In genomic region chr20:44884907-44885391, GRCh38 we compare ENCODE assay signal across 1 cellular context.
TF ChIP-seq lines count a peak whose summit lies in the region.

No MANE protein-coding gene starts in this region.

TF ChIP-seq in HepG2, 621 proteins besides CTCF, POLR2A, EP300 and RAD21 (continued from another document and continues in another):
- TF ChIP-seq SNAI1 (CRISPR knock-in tag; IDR thresholded peaks at IDR 0.05; ENCODE audit: borderline replicate concordance) (0 out of 2 replicates have a peak, but pooled peaks have one; percentile 27), ZNF616 (CRISPR knock-in tag; IDR thresholded peaks at IDR 0.05; ENCODE audit: low read depth) (no peak), ZNF513 (CRISPR knock-in tag; conservative IDR thresholded peaks at IDR 0.05) (no peak), SNAPC2 (CRISPR knock-in tag; IDR thresholded peaks at IDR 0.05) (no peak; the same call in 1 of the 2 replicates), TBX2 (CRISPR knock-in tag; IDR thresholded peaks at IDR 0.05; ENCODE audit: borderline replicate concordance) (no peak), HCFC1 (IDR thresholded peaks at IDR 0.05; ENCODE audit: low read depth, low read length) (no peak), ZBTB39 (CRISPR knock-in tag; IDR thresholded peaks at IDR 0.05) (no peak), MEIS2 (CRISPR knock-in tag; IDR thresholded peaks at IDR 0.05) (no peak), FOXO1 (CRISPR knock-in tag; IDR thresholded peaks at IDR 0.05) (no peak; the same call in 1 of the 2 replicates), RBFOX2 (IDR thresholded peaks at IDR 0.05; ENCODE audit: low read depth, low read length) (no peak), HMG20A (CRISPR knock-in tag; IDR thresholded peaks at IDR 0.05; ENCODE audit: borderline replicate concordance) (0 out of 2 replicates have a peak, but pooled peaks have one; percentile 12), TBL1XR1 (IDR thresholded peaks at IDR 0.05; ENCODE audit: borderline replicate concordance, low read length, partially characterized antibody) (no peak), CBX5 (CRISPR knock-in tag; IDR thresholded peaks at IDR 0.05; ENCODE audit: borderline replicate concordance) (peak; percentile 11; the same call in 1 of the 2 replicates), CBX1 (IDR thresholded peaks at IDR 0.05; ENCODE audit: low read depth) (no peak), ZNF446 (CRISPR knock-in tag; IDR thresholded peaks at IDR 0.05) (0 out of 2 replicates have a peak, but pooled peaks have one; percentile 57), PAXIP1 (CRISPR knock-in tag; conservative IDR thresholded peaks at IDR 0.05) (no peak), KLF16 (CRISPR knock-in tag; IDR thresholded peaks at IDR 0.05) (no peak), TEAD3 (CRISPR knock-in tag; optimal IDR thresholded peaks at IDR 0.05; ENCODE audit: borderline replicate concordance) (no peak), ZBTB26 (CRISPR knock-in tag; IDR thresholded peaks at IDR 0.05; ENCODE audit: borderline replicate concordance) (no peak), ZNF256 (CRISPR knock-in tag; conservative IDR thresholded peaks at IDR 0.05) (no peak), MAX (IDR thresholded peaks at IDR 0.05) (no peak), TSC22D2 (CRISPR knock-in tag; IDR thresholded peaks at IDR 0.05; ENCODE audit: borderline replicate concordance) (no peak), AHR (CRISPR knock-in tag; IDR thresholded peaks at IDR 0.05) (0 out of 2 replicates have a peak, but pooled peaks have one; percentile 16), EEA1 (CRISPR knock-in tag; IDR thresholded peaks at IDR 0.05; ENCODE audit: borderline replicate concordance) (0 out of 2 replicates have a peak, but pooled peaks have one; percentile 40), CHCHD3 (CRISPR knock-in tag; IDR thresholded peaks at IDR 0.05) (no peak), SPEN (CRISPR knock-in tag; IDR thresholded peaks at IDR 0.05; ENCODE audit: low read depth) (no peak), YY1 (IDR thresholded peaks at IDR 0.05; ENCODE audit: insufficient read depth, insufficient replicate concordance, low read depth, low read length) (no peak), JDP2 (CRISPR knock-in tag; IDR thresholded peaks at IDR 0.05; ENCODE audit: borderline replicate concordance) (no peak), ZFAT (CRISPR knock-in tag; conservative IDR thresholded peaks at IDR 0.05) (no peak), TIGD3 (CRISPR knock-in tag; IDR thresholded peaks at IDR 0.05; ENCODE audit: borderline replicate concordance) (no peak)
- TF ChIP-seq, protein P1, sequence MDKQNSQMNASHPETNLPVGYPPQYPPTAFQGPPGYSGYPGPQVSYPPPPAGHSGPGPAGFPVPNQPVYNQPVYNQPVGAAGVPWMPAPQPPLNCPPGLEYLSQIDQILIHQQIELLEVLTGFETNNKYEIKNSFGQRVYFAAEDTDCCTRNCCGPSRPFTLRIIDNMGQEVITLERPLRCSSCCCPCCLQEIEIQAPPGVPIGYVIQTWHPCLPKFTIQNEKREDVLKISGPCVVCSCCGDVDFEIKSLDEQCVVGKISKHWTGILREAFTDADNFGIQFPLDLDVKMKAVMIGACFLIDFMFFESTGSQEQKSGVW (CRISPR knock-in tag; IDR thresholded peaks at IDR 0.05; ENCODE audit: borderline replicate concordance): no peak
- TF ChIP-seq, protein P2, sequence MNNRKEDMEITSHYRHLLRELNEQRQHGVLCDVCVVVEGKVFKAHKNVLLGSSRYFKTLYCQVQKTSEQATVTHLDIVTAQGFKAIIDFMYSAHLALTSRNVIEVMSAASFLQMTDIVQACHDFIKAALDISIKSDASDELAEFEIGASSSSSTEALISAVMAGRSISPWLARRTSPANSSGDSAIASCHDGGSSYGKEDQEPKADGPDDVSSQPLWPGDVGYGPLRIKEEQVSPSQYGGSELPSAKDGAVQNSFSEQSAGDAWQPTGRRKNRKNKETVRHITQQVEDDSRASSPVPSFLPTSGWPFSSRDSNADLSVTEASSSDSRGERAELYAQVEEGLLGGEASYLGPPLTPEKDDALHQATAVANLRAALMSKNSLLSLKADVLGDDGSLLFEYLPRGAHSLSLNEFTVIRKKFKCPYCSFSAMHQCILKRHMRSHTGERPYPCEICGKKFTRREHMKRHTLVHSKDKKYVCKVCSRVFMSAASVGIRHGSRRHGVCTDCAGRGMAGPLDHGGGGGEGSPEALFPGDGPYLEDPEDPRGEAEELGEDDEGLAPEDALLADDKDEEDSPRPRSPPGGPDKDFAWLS (CRISPR knock-in tag; IDR thresholded peaks at IDR 0.05; ENCODE audit: borderline replicate concordance): no peak
- TF ChIP-seq, protein P3, sequence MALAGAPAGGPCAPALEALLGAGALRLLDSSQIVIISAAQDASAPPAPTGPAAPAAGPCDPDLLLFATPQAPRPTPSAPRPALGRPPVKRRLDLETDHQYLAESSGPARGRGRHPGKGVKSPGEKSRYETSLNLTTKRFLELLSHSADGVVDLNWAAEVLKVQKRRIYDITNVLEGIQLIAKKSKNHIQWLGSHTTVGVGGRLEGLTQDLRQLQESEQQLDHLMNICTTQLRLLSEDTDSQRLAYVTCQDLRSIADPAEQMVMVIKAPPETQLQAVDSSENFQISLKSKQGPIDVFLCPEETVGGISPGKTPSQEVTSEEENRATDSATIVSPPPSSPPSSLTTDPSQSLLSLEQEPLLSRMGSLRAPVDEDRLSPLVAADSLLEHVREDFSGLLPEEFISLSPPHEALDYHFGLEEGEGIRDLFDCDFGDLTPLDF (CRISPR knock-in tag; IDR thresholded peaks at IDR 0.05): no peak
- TF ChIP-seq, protein P4, sequence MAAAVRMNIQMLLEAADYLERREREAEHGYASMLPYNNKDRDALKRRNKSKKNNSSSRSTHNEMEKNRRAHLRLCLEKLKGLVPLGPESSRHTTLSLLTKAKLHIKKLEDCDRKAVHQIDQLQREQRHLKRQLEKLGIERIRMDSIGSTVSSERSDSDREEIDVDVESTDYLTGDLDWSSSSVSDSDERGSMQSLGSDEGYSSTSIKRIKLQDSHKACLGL (CRISPR knock-in tag; IDR thresholded peaks at IDR 0.05): peak; percentile 16; the same call in 1 of the 2 replicates
- TF ChIP-seq, protein P5, sequence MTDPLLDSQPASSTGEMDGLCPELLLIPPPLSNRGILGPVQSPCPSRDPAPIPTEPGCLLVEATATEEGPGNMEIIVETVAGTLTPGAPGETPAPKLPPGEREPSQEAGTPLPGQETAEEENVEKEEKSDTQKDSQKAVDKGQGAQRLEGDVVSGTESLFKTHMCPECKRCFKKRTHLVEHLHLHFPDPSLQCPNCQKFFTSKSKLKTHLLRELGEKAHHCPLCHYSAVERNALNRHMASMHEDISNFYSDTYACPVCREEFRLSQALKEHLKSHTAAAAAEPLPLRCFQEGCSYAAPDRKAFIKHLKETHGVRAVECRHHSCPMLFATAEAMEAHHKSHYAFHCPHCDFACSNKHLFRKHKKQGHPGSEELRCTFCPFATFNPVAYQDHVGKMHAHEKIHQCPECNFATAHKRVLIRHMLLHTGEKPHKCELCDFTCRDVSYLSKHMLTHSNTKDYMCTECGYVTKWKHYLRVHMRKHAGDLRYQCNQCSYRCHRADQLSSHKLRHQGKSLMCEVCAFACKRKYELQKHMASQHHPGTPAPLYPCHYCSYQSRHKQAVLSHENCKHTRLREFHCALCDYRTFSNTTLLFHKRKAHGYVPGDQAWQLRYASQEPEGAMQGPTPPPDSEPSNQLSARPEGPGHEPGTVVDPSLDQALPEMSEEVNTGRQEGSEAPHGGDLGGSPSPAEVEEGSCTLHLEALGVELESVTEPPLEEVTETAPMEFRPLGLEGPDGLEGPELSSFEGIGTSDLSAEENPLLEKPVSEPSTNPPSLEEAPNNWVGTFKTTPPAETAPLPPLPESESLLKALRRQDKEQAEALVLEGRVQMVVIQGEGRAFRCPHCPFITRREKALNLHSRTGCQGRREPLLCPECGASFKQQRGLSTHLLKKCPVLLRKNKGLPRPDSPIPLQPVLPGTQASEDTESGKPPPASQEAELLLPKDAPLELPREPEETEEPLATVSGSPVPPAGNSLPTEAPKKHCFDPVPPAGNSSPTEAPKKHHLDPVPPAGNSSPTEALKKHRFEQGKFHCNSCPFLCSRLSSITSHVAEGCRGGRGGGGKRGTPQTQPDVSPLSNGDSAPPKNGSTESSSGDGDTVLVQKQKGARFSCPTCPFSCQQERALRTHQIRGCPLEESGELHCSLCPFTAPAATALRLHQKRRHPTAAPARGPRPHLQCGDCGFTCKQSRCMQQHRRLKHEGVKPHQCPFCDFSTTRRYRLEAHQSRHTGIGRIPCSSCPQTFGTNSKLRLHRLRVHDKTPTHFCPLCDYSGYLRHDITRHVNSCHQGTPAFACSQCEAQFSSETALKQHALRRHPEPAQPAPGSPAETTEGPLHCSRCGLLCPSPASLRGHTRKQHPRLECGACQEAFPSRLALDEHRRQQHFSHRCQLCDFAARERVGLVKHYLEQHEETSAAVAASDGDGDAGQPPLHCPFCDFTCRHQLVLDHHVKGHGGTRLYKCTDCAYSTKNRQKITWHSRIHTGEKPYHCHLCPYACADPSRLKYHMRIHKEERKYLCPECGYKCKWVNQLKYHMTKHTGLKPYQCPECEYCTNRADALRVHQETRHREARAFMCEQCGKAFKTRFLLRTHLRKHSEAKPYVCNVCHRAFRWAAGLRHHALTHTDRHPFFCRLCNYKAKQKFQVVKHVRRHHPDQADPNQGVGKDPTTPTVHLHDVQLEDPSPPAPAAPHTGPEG (CRISPR knock-in tag; IDR thresholded peaks at IDR 0.05): peak; percentile 13; the same call in 1 of the 2 replicates
